9 cellular contexts compared by ENCODE assay signal in the genomic region with DNA sequence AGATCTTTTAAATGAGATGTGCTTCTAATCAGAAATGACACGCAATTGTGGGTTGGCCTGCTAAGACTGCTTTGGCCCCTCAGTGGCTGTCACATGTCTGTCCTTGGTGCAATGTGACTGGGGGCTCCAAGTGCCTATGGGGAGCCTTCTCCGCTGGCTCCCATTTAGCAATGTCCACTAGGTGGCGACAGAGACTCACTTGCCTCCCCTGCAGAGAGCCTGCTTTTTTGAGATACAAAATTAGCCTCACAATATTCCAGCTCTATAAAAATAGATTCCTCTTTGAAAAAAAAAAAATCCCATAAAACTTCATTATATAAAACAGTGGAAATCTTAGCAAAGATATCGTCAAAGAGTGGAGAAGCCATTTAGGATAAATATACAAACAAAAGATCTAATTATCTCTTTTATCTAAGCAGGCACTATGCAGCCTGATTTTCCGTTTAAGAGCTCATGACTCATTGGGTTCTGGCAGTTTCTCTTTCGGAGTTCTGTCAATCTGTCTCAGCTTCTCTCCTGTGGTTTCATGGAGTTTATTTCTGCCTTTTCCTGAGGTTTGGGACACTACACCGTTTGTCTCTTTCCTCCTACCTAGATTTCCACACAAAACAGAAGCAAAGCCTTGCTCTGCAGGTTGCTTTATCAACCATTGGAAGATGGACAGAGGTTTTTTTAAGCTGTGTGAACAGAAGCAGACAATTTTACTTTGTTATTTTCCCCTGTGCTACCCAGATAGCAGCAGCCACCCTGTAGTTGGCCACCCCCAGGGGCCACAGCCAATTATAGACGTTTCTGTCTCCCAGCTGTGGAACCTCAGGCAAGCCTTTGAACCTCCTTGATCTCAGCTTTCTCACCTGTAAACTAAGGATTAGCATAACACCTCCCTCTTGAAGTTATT.
A peak's percentile ranks its signal among the peaks of the same experiment; 100 is the strongest.
DNase-seq lines count a peak whose midpoint lies in the region; ATAC-seq and TF ChIP-seq lines count a peak whose summit lies in the region.
"Had no signal": no experiment of that assay in that cellular context is flagged by ENCODE, and none has a peak within 500 bp of the region (broad histone marks: within the 10 kb centered on the region; RNA-seq: fewer than 3 reads in every experiment).

No MANE protein-coding gene starts in this region.

- no peaks in the 10 kb centered on the region for H3K79me2 ChIP-seq in trophoblast cell (ENCODE audit: control insufficient read depth, insufficient read depth, low read length, poor library complexity)

- no peak overlapping the region for H2BK12ac ChIP-seq in trophoblast cell (ENCODE audit: low read length)

- H2BK120ac ChIP-seq in trophoblast cell (ENCODE audit: insufficient read depth, low read length, poor library complexity), result no peak overlapping the region

- no peak overlapping the region for H3K9ac ChIP-seq in trophoblast cell (ENCODE audit: low read length)

- no peak overlapping the region for H3K23ac ChIP-seq in trophoblast cell (ENCODE audit: low read length)

- no peak overlapping the region for H3K4ac ChIP-seq in trophoblast cell (ENCODE audit: low read depth, low read length)

- no peaks in the 10 kb centered on the region for H3K36me3 ChIP-seq in KOPT-K1 (ENCODE audit: insufficient read depth, low read length)
- H3K36me3 ChIP-seq in SJSA1, result no peaks in the 10 kb centered on the region
- H3K36me3 ChIP-seq in trophoblast cell (ENCODE audit: control insufficient read depth in 1 of 2, insufficient read depth in 2 of 2, low read length in 2 of 2), result no peaks in the 10 kb centered on the region
- no peaks in the 10 kb centered on the region for H3K36me3 ChIP-seq in transverse colon

- peak overlapping the region; percentile 28 for H3K27ac Mint-ChIP-seq in activated naive CD8-positive, alpha-beta T cell

- peak; percentile 74 for ATAC-seq in GM19452 (IDR thresholded peaks at IDR 0.05; ENCODE audit: unreplicated experiment)

- H3K27me3 ChIP-seq in SJSA1 (replicated peaks) (no peaks in the 10 kb centered on the region), trophoblast cell (ENCODE audit: insufficient read depth, low read length) (no peaks in the 10 kb centered on the region), transverse colon (no peaks in the 10 kb centered on the region)

- H2AK5ac ChIP-seq in trophoblast cell (ENCODE audit: low read length), result no peak overlapping the region

- no peaks in the 10 kb centered on the region for H3K9me3 Mint-ChIP-seq in activated naive CD8-positive, alpha-beta T cell (ENCODE audit: low read depth)

- H3K4me3 Mint-ChIP-seq in activated naive CD8-positive, alpha-beta T cell, result no peak overlapping the region

- peak overlapping the region; percentile 59 for H3K27ac ChIP-seq in KOPT-K1 (ENCODE audit: low read depth, low read length, poor library complexity, severe bottlenecking)
- H3K27ac ChIP-seq in SJSA1, result no peak overlapping the region; the same call in 1 of the 2 replicates
- H3K27ac ChIP-seq in trophoblast cell (ENCODE audit: low read depth, low read length), result peak overlapping the region; percentile 46
- no peak overlapping the region for H3K27ac ChIP-seq in transverse colon
- H3K27ac ChIP-seq: SK-N-MC had no signal

- TF ChIP-seq POLR2A in transverse colon (IDR thresholded peaks at IDR 0.05), result no peak

- H3K14ac ChIP-seq in trophoblast cell (ENCODE audit: low read length), result no peak overlapping the region

- H4K91ac ChIP-seq in trophoblast cell (ENCODE audit: low read depth, low read length), result no peak overlapping the region

- TF ChIP-seq EP300 in transverse colon (IDR thresholded peaks at IDR 0.05; ENCODE audit: low read depth), result no peak

- H3K4me2 ChIP-seq in trophoblast cell (ENCODE audit: low read length), result peak overlapping the region; percentile 52

- intact Hi-C loops in head of caudate nucleus (cut with DNase I), result loop anchor here (2.0 kb wide), 1 partner anchor 30 kb away; no protein-coding TSS in a partner anchor
- intact Hi-C loops in transverse colon (cut with DNase I; ENCODE audit: low total_unique reads), result loop anchor here (10.0 kb wide), 1 partner anchor 222 kb away; no protein-coding TSS in a partner anchor

- H3K4me3 ChIP-seq in SJSA1 (peak overlapping the region; percentile 5; the same call in 1 of the 2 replicates), trophoblast cell (ENCODE audit: low read depth, low read length) (no peak overlapping the region), transverse colon (peak overlapping the region in 1 of 4 donors; percentile 3)
- H3K4me3 ChIP-seq: SK-N-MC had no signal

- no peak overlapping the region for H4K12ac ChIP-seq in trophoblast cell (ENCODE audit: low read depth, low read length)

- no peak overlapping the region for H3K18ac ChIP-seq in trophoblast cell (ENCODE audit: low read length)

- H3K36me3 Mint-ChIP-seq in activated naive CD8-positive, alpha-beta T cell, result no peaks in the 10 kb centered on the region

- H3K27me3 Mint-ChIP-seq in activated naive CD8-positive, alpha-beta T cell, result peaks cover 8% of the 10 kb centered on the region

- H3K79me1 ChIP-seq in trophoblast cell (ENCODE audit: low read length), result no peaks in the 10 kb centered on the region

- H3K4me1 ChIP-seq in SJSA1 (replicated peaks) (peaks cover 10% of the 10 kb centered on the region), trophoblast cell (ENCODE audit: control insufficient read depth in 1 of 2, insufficient read depth in 2 of 2, low read length in 2 of 2) (peaks cover 3 to 9% of the 10 kb centered on the region in 2 experiments), transverse colon (peaks cover 0 to 7% (median 5%) of the 10 kb centered on the region in 4 donors)

- no peak overlapping the region for H2BK5ac ChIP-seq in trophoblast cell (ENCODE audit: low read depth, low read length, poor library complexity)

- no CpG with 5 or more reads among the region's 8 CpGs for WGBS in trophoblast cell (ENCODE audit: extremely low coverage, insufficient coverage, insufficient read length)
- WGBS in transverse colon (ENCODE audit: low coverage in 1 of 2), 2 donors, result 5% methylated on average over 4 to 8 of the region's 8 CpGs

- H3K9me3 ChIP-seq in KOPT-K1 (ENCODE audit: insufficient read depth, low read length, poor library complexity, severe bottlenecking) (no peaks in the 10 kb centered on the region), SJSA1 (replicated peaks) (no peaks in the 10 kb centered on the region), trophoblast cell (ENCODE audit: insufficient read depth, low read depth, low read length) (peaks cover 3% of the 10 kb centered on the region), transverse colon (no peaks in the 10 kb centered on the region)

- no peak overlapping the region for H2AFZ ChIP-seq in trophoblast cell (ENCODE audit: insufficient read depth, low read length, poor library complexity)

- in situ Hi-C loops in transverse colon (cut with MboI; ENCODE audit: low pct_ligation_motif_present in 1 of 4, low pct_unique_long_range_greater_than_20kb in 1 of 4, low sequenced_read_pairs in 3 of 4), result loop anchor here in 3 of 4 donors (5.0 to 25.0 kb wide), 3 partner anchors 219 to 224 kb away; no protein-coding TSS in a partner anchor

- H3K4me1 Mint-ChIP-seq in activated naive CD8-positive, alpha-beta T cell (ENCODE audit: low read depth), result peaks cover 4% of the 10 kb centered on the region

- no peak overlapping the region for H4K8ac ChIP-seq in trophoblast cell (ENCODE audit: low read depth, low read length)

- peak; percentile 87 to 98 (median 96) for TF ChIP-seq CTCF in transverse colon (IDR thresholded peaks at IDR 0.05)

- DNase-seq in C1 segment of cervical spinal cord (lab: John Stamatoyannopoulos, UW) (peak in 11 of 14 donors; percentile 37 to 70 (median 59)), SJSA1 (ENCODE audit: low read depth in 1 of 2, low spot score in 2 of 2) (peak; percentile 72 to 79), head of caudate nucleus (peak; percentile 59 to 96 (median 85)), trophoblast cell (peak; percentile 57 to 86), transverse colon (peak; percentile 69)

Comparison
In these comparisons a context has a peak if more than half of its experiments do, and no peak if none do; other contexts are left out.
1. H3K27ac ChIP-seq: peak in KOPT-K1 (single experiment) and trophoblast cell (single experiment); none in SJSA1 (single experiment) and transverse colon (0 of 4).
2. Peak in every context shown above with its lines, with median percentiles within 50 percentile points of each other: DNase-seq.